ENCODE assay signal across 13 cellular contexts in the genomic region with DNA sequence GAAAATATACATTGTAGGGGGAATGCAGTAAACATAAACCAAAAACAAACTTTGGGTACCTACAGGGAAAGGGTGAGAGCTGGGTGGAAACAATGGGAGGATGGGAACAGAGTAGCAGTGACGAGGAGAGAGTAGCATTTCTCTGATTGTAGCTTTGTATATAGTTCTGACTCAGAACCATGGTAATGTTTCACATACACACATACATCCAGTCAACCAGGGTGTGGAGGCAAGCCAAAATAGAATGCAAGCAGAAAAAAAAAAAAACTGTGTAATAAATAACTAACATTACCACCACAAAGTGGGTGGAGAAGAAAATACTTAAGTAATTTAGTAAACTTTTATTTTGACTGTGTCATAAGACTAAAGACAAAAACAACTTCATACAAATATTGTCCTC. TPM values are rescaled to one million over a fixed set of nuclear protein-coding genes. Genes with fewer than 3 reads are reported as not detected.
DNase-seq lines count a peak whose midpoint lies in the region; ATAC-seq and TF ChIP-seq lines count a peak whose summit lies in the region.
"Had no signal": no experiment of that assay in that cellular context is flagged by ENCODE, and none has a peak within 500 bp of the region (broad histone marks: within the 10 kb centered on the region; RNA-seq: fewer than 3 reads in every experiment).

No MANE protein-coding gene starts in this region.

- H3K4me3 Mint-ChIP-seq in osteocyte (ENCODE audit: unreplicated experiment): no peak overlapping the region
- H3K4me3 Mint-ChIP-seq: stimulated activated naive CD8-positive, alpha-beta T cell treated with anti-CD3 and anti-CD28 coated beads, Interleukin-15, Interleukin-2, amounts not matched to agents 100 ng/mL and 50 ng/mL, for 24 hours had no signal

- no peaks in the 10 kb centered on the region for H3K9me3 ChIP-seq in esophagus squamous epithelium
- H3K9me3 ChIP-seq: adrenal gland had no signal

- ATAC-seq in GM18520 (IDR thresholded peaks at IDR 0.05; ENCODE audit: unreplicated experiment): peak; percentile 86
- peak; percentile 89 for ATAC-seq in GM21619 (IDR thresholded peaks at IDR 0.05; ENCODE audit: unreplicated experiment)
- peak; percentile 86 for ATAC-seq in HG03342 (IDR thresholded peaks at IDR 0.05; ENCODE audit: unreplicated experiment)

- no peak overlapping the region for H3K27ac ChIP-seq in esophagus squamous epithelium
- H3K27ac ChIP-seq: adrenal gland, skin epidermis, VCaP had no signal

- peaks cover 6% of the 10 kb centered on the region for H3K27me3 Mint-ChIP-seq in osteocyte (ENCODE audit: unreplicated experiment)

- H3K9me3 Mint-ChIP-seq in osteocyte (ENCODE audit: unreplicated experiment): no peaks in the 10 kb centered on the region
- H3K9me3 Mint-ChIP-seq: stimulated activated naive CD8-positive, alpha-beta T cell treated with anti-CD3 and anti-CD28 coated beads, Interleukin-15, Interleukin-2, amounts not matched to agents 100 ng/mL and 50 ng/mL, for 24 hours had no signal

- no peak overlapping the region for H3K27ac Mint-ChIP-seq in osteocyte (ENCODE audit: unreplicated experiment)
- H3K27ac Mint-ChIP-seq: stimulated activated naive CD8-positive, alpha-beta T cell treated with anti-CD3 and anti-CD28 coated beads, Interleukin-15, Interleukin-2, amounts not matched to agents 100 ng/mL and 50 ng/mL, for 24 hours had no signal

- H3K4me3 ChIP-seq in fibroblast of villous mesenchyme (ENCODE audit: low read depth, low read length) (no peak overlapping the region), esophagus squamous epithelium (no peak overlapping the region)
- H3K4me3 ChIP-seq: adrenal gland, skin epidermis had no signal

- WGBS in esophagus squamous epithelium, 2 donors: 32 to 47% methylated on average over 1 of the region's 1 CpG

- in situ Hi-C loops in KBM-7 (cut with MboI; ENCODE audit: low pct_unique_long_range_greater_than_20kb, low sequenced_read_pairs): no loop called here

- intact Hi-C loops in esophagus squamous epithelium (cut with DNase I): no loop called here

- no peaks in the 10 kb centered on the region for H3K36me3 Mint-ChIP-seq in osteocyte (ENCODE audit: unreplicated experiment)

- H3K36me3 ChIP-seq in esophagus squamous epithelium: no peaks in the 10 kb centered on the region
- H3K36me3 ChIP-seq: adrenal gland had no signal

- no peak for TF ChIP-seq CTCF in fibroblast of villous mesenchyme (IDR thresholded peaks at IDR 0.05; ENCODE audit: insufficient read depth, low read depth, low read length)
- TF ChIP-seq CTCF in osteocyte (IDR thresholded peaks at IDR 0.05): no peak
- no peak for TF ChIP-seq CTCF in esophagus squamous epithelium (IDR thresholded peaks at IDR 0.05)

- peaks cover 0 to 23% (median 0%) of the 10 kb centered on the region in 4 donors for H3K27me3 ChIP-seq in esophagus squamous epithelium

- no peak for TF ChIP-seq POLR2A in esophagus squamous epithelium (IDR thresholded peaks at IDR 0.05)

- DNase-seq in fibroblast of villous mesenchyme (ENCODE audit: low read depth) (peak; percentile 63), osteocyte (ENCODE audit: extremely low spot score, unreplicated experiment) (no peak), T-helper 9 cell (no peak), KBM-7 (no peak), esophagus squamous epithelium (lab: John Stamatoyannopoulos, UW) (no peak)
- DNase-seq: adrenal gland, DND-41 had no signal

- no peaks in the 10 kb centered on the region for H3K4me1 ChIP-seq in esophagus squamous epithelium
- H3K4me1 ChIP-seq: adrenal gland had no signal

- peaks cover 13% of the 10 kb centered on the region for H3K4me1 Mint-ChIP-seq in osteocyte (ENCODE audit: unreplicated experiment)

RNA-seq across cellular contexts. Expression of a gene that starts 27.2 kb away (rescaled TPM):
- total RNA-seq in fibroblast of villous mesenchyme (not detected in 2 replicates), osteocyte (not detected in 2 replicates), esophagus squamous epithelium (1 to 10 TPM in 2 of 4 donors, under 1 TPM in 1, not detected in 1; 0.45 to 2.7 (median 1.2) TPM)

RNA-seq across cellular contexts. Expression of a gene that starts 47.0 kb away (rescaled TPM):
- total RNA-seq in fibroblast of villous mesenchyme: 9.5 and 9.7 TPM in 2 replicates
- 12.0 and 12.2 TPM in 2 replicates for total RNA-seq in osteocyte
- 10 to 100 TPM in 2 of 4 donors, 1 to 10 TPM in 2; 4.8 to 11.8 (median 9.9) TPM for total RNA-seq in esophagus squamous epithelium
